In the genomic region with DNA sequence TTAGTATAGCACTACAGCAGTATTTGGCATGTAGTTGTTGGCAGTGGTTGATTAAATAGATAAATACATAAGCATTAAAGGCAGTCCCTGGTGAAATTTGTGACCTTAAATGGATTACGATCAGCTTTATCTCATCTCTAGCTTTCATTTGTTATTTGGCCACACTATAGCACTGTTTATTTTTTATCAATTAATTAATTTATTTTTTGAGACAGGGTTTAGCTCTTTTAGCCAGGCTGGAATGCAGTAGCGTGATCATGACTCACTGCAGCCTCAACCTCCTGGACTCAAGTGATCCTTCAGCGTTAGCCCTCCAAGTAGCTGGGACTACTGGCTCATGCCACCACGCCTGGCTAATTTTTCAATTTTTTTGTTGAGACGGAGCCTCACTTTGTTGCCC, we compare ENCODE assay signal across 18 cellular contexts. TPM values are rescaled to one million over a fixed set of nuclear protein-coding genes. Genes with fewer than 3 reads are reported as not detected.
DNase-seq lines count a peak whose midpoint lies in the region; ATAC-seq and TF ChIP-seq lines count a peak whose summit lies in the region.
"Had no signal": no experiment of that assay in that cellular context is flagged by ENCODE, and none has a peak within 500 bp of the region (broad histone marks: within the 10 kb centered on the region; RNA-seq: fewer than 3 reads in every experiment).

No MANE protein-coding gene starts in this region.

- peaks cover 0 to 1% (median 0%) of the 10 kb centered on the region in 3 donors for H3K27me3 Mint-ChIP-seq in CD14-positive monocyte (ENCODE audit: low read depth in 3 of 3)
- H3K27me3 Mint-ChIP-seq: activated naive CD4-positive, alpha-beta T cell treated with anti-CD3 and anti-CD28 coated beads, Interleukin-2, amount 50 U/mL, for 24 hours; memory B cell had no signal

- peak overlapping the region in 1 of 3 donors; percentile 52 for H3K27ac ChIP-seq in thyroid gland
- no peak overlapping the region for H3K27ac ChIP-seq in PC-9

- peaks cover 36% of the 10 kb centered on the region for H3K4me1 Mint-ChIP-seq in CD14-positive monocyte

- H3K27me3 ChIP-seq in adipocyte (replicated peaks; ENCODE audit: control insufficient read depth, insufficient read depth, low read length) (no peaks in the 10 kb centered on the region), thyroid gland (no peaks in the 10 kb centered on the region), PC-9 (ENCODE audit: insufficient read depth, low read depth) (no peaks in the 10 kb centered on the region)

- H3K27ac Mint-ChIP-seq in CD14-positive monocyte: no peak overlapping the region
- H3K27ac Mint-ChIP-seq: activated naive CD4-positive, alpha-beta T cell treated with anti-CD3 and anti-CD28 coated beads, Interleukin-2, amount 50 U/mL, for 24 hours; CD8-positive, alpha-beta T cell; endodermal cell; memory B cell had no signal

- TF ChIP-seq POLR2A in thyroid gland (IDR thresholded peaks at IDR 0.05): no peak

- POLR2A ChIA-PET in PC-9 (lab: Charles Lee; ENCODE audit: unreplicated experiment): no interaction called here

- no peak overlapping the region for H2AFZ ChIP-seq in PC-9

- H4K20me1 ChIP-seq in PC-9 (ENCODE audit: insufficient read depth): no peaks in the 10 kb centered on the region

- H3K9ac ChIP-seq in adipocyte (ENCODE audit: low read length): peak overlapping the region; percentile 41

- intact Hi-C loops in thyroid gland (cut with DNase I) (no loop called here), CD14-positive monocyte (cut with micrococcal nuclease) (loop anchor here in 1 of 2 donors (5.0 kb wide), 1 partner anchor 73 kb away; no protein-coding TSS in a partner anchor), PC-9 (cut with micrococcal nuclease; ENCODE audit: unreplicated experiment) (no loop called here)

- TF ChIP-seq CTCF in thyroid gland (IDR thresholded peaks at IDR 0.05) (no peak), CD14-positive monocyte (IDR thresholded peaks at IDR 0.05) (no peak), PC-9 (conservative IDR thresholded peaks at IDR 0.05) (no peak)

- no TSS peak for BruUV-seq in PC-9 (replicated peaks; lab: Mats Ljungman, UMichigan)

- no peaks in the 10 kb centered on the region for H3K36me3 Mint-ChIP-seq in CD14-positive monocyte
- H3K36me3 Mint-ChIP-seq: activated naive CD4-positive, alpha-beta T cell treated with anti-CD3 and anti-CD28 coated beads, Interleukin-2, amount 50 U/mL, for 24 hours; memory B cell had no signal

- H3K4me3 ChIP-seq in adipocyte (ENCODE audit: low read length) (no peak overlapping the region), thyroid gland (replicated peaks in 1 of 3) (no peak overlapping the region), PC-9 (no peak overlapping the region)

- H3F3A ChIP-seq in PC-9 (ENCODE audit: insufficient read depth, low read depth): no peaks in the 10 kb centered on the region

- H3K9me3 Mint-ChIP-seq in CD14-positive monocyte: no peaks in the 10 kb centered on the region
- H3K9me3 Mint-ChIP-seq: activated naive CD4-positive, alpha-beta T cell treated with anti-CD3 and anti-CD28 coated beads, Interleukin-2, amount 50 U/mL, for 24 hours; CD8-positive, alpha-beta T cell; endodermal cell; memory B cell had no signal

- no peak for ATAC-seq in GM21367 (IDR thresholded peaks at IDR 0.05; ENCODE audit: unreplicated experiment)
- ATAC-seq: CD8-positive, alpha-beta T cell; HCT116; sciatic nerve had no signal

- peaks cover 13% of the 10 kb centered on the region for H3K4me1 ChIP-seq in adipocyte (ENCODE audit: control insufficient read depth, insufficient read depth, low read length)
- H3K4me1 ChIP-seq in thyroid gland: peaks cover 6 to 14% of the 10 kb centered on the region in 2 donors
- H3K4me1 ChIP-seq in PC-9 (replicated peaks; ENCODE audit: insufficient read depth): peaks cover 13% of the 10 kb centered on the region

- no peaks in the 10 kb centered on the region for H3K9me3 ChIP-seq in adipocyte (ENCODE audit: control insufficient read depth, low read length)
- H3K9me3 ChIP-seq in thyroid gland: no peaks in the 10 kb centered on the region
- H3K9me3 ChIP-seq in PC-9 (ENCODE audit: insufficient read depth, low read depth): no peaks in the 10 kb centered on the region

- H3K79me2 ChIP-seq in PC-9 (ENCODE audit: low read depth): peaks cover 10% of the 10 kb centered on the region; the same call in 1 of the 2 replicates

- no peak overlapping the region for H3K4me2 ChIP-seq in PC-9

- DNase-seq in HT1080 (ENCODE audit: low read depth) (peak; percentile 49), adipocyte (ENCODE audit: low read depth) (peak; percentile 28), glomerular visceral epithelial cell (ENCODE audit: extremely low spot score) (peak; percentile 63), thyroid gland (peak; percentile 47 to 57), occipital lobe (lab: John Stamatoyannopoulos, UW) (no peak), CD14-positive monocyte (ENCODE audit: low spot score) (no peak), PC-9 (no peak)
- DNase-seq: activated CD4-positive, alpha-beta T cell treated with anti-CD3 and anti-CD28 coated beads for 48 hours; CD8-positive, alpha-beta T cell; central memory CD4-positive, alpha-beta T cell; endodermal cell; NCI-H2171 treated with DMSO at 0.1 percent for 48 hours; stimulated activated CD4-positive, alpha-beta T cell treated with anti-CD3 and anti-CD28 coated beads, Interleukin-2, amount 100 ng/mL, for 48 hours had no signal

- CTCF ChIA-PET in PC-9 (lab: Charles Lee): no interaction called here

- H3K36me3 ChIP-seq in adipocyte (ENCODE audit: control insufficient read depth, insufficient read depth, low read length, severe bottlenecking) (no peaks in the 10 kb centered on the region), thyroid gland (no peaks in the 10 kb centered on the region), PC-9 (ENCODE audit: low read depth) (no peaks in the 10 kb centered on the region)

- 48 to 49% methylated on average over 5 of the region's 5 CpGs for WGBS in thyroid gland, 2 donors

- no peaks in the 10 kb centered on the region for H3K9me2 ChIP-seq in PC-9 (ENCODE audit: insufficient read depth)

- no peak overlapping the region for H3K4me3 Mint-ChIP-seq in CD14-positive monocyte
- H3K4me3 Mint-ChIP-seq: endodermal cell, memory B cell had no signal

RNA-seq across cellular contexts. Expression of gene ARHGAP17, which starts 18.7 kb away (rescaled TPM):
- 18.4 and 49.4 TPM in 2 replicates for total RNA-seq in HT1080 (2014; rRNA removed; shearing (Covaris generic))
- 52.5 and 71.3 TPM in 2 replicates for polyA plus RNA-seq in HT1080 (2015; cell fraction: cytosol; rRNA removed)
- polyA plus RNA-seq in HT1080 (2015; cell fraction: nucleus; rRNA removed): 69.1 and 75.0 TPM in 2 replicates
- total RNA-seq in thyroid gland (10 to 100 TPM; 41.7 to 70.4 (median 54.3) TPM), occipital lobe (22.3 TPM), PC-9 (2021) (69.6 and 74.6 TPM in 2 replicates)
- polyA plus RNA-seq in CD14-positive monocyte: 10 to 100 TPM; 26.5 to 38.4 TPM

Comparison
In these comparisons a context has a peak if more than half of its experiments do, and no peak if none do; other contexts are left out.
1. DNase-seq: peak in HT1080 (single experiment), adipocyte (single experiment), glomerular visceral epithelial cell (single experiment) and thyroid gland (2 of 2); none in occipital lobe (single experiment), CD14-positive monocyte (single experiment) and PC-9 (0 of 2).